In the genomic region with DNA sequence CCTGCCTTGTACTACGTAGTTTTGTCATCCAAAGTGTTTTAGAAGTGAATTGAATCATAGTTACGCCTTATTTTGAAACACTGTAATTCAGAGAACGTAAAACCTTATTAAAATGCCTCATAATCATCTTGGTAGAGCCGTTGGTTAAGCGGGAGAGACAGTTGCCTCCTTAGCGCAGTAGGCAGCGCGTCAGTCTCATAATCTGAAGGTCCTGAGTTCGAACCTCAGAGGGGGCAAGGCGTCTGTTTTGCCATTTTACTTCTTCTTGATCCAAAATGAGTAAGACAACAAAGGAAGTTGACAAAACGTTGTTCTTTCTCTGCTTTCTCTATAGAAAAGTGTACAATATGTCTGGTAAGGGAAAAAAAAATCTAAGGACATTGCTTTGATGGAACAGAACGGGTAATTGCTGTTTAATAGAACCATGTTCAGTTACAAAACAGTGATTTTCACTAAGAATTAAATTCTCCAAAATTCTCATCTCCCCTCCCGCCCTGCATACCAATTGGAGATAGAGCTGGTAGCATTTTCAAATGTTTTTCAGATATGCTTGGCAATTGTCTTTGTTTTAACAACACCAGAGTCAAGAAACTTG, we compare ENCODE assay signal across 8 cellular contexts. TPM values are rescaled to one million over a fixed set of nuclear protein-coding genes. Genes with fewer than 3 reads are reported as not detected.
DNase-seq lines count a peak whose midpoint lies in the region; ATAC-seq and TF ChIP-seq lines count a peak whose summit lies in the region.

No MANE protein-coding gene starts in this region.

- peak overlapping the region; percentile 92 for H3K27ac Mint-ChIP-seq in CD4-positive, alpha-beta T cell
- H3K27ac Mint-ChIP-seq in neural crest cell (ENCODE audit: unreplicated experiment) = peak overlapping the region; percentile 87

- H3K9me3 ChIP-seq in CD4-positive, alpha-beta T cell (ENCODE audit: control insufficient read depth, low read length) = no peaks in the 10 kb centered on the region

- H3K27ac ChIP-seq in CD4-positive, alpha-beta T cell (ENCODE audit: low read depth, low read length) = peak overlapping the region; percentile 40

- no peaks in the 10 kb centered on the region for H3K27me3 ChIP-seq in CD4-positive, alpha-beta T cell (ENCODE audit: control insufficient read depth, insufficient read depth, low read length)

- H3K4me3 Mint-ChIP-seq in CD4-positive, alpha-beta T cell = peak overlapping the region; percentile 92
- H3K4me3 Mint-ChIP-seq in neural crest cell = peak overlapping the region; percentile 91

- POLR2A ChIA-PET in CD4-positive, alpha-beta T cell (lab: Charles Lee) = interaction anchor here (1.5 to 1.6 kb wide), 2 partner anchors 21 to 49 kb away, joined by 3 to 4 read pairs; partner anchors contain the start of gene TRIM27

- no peak for TF ChIP-seq CTCF in CD4-positive, alpha-beta T cell (IDR thresholded peaks at IDR 0.05)
- no peak for TF ChIP-seq CTCF in foreskin fibroblast (IDR thresholded peaks at IDR 0.05; ENCODE audit: low read depth, low read length)
- no peak for TF ChIP-seq CTCF in neural crest cell (conservative IDR thresholded peaks at IDR 0.05)

- H3K9me3 Mint-ChIP-seq in CD4-positive, alpha-beta T cell = peaks cover 6% of the 10 kb centered on the region
- H3K9me3 Mint-ChIP-seq in neural crest cell = peaks cover 7% of the 10 kb centered on the region

- peak overlapping the region; percentile 56 to 76 for H3K4me3 ChIP-seq in foreskin fibroblast (ENCODE audit: low read depth in 1 of 2, low read length in 2 of 2)

- no peak; the same call in 1 of the 2 replicates for TF ChIP-seq EP300 in Ishikawa (IDR thresholded peaks at IDR 0.05; ENCODE audit: borderline replicate concordance)

- peak; percentile 36 for ATAC-seq in CD4-positive, alpha-beta T cell (ENCODE audit: poor library complexity)

- peaks cover 50% of the 10 kb centered on the region for H3K4me1 Mint-ChIP-seq in CD4-positive, alpha-beta T cell (ENCODE audit: low read depth)
- H3K4me1 Mint-ChIP-seq in neural crest cell = peaks cover 45% of the 10 kb centered on the region

- no peak for TF ChIP-seq RAD21 in Ishikawa (IDR thresholded peaks at IDR 0.05; ENCODE audit: low read depth)

- CTCF ChIA-PET in CD4-positive, alpha-beta T cell (lab: Charles Lee) = no interaction called here

- peaks cover 21% of the 10 kb centered on the region for H3K27me3 Mint-ChIP-seq in CD4-positive, alpha-beta T cell
- H3K27me3 Mint-ChIP-seq in neural crest cell (ENCODE audit: low read depth) = peaks cover 41% of the 10 kb centered on the region

- intact Hi-C loops in CD4-positive, alpha-beta T cell (cut with DNase I, micrococcal nuclease) = loop anchor here (1.0 to 5.0 kb wide), 3 partner anchors 37 to 1042 kb away; no protein-coding TSS in a partner anchor

- peaks cover 28% of the 10 kb centered on the region for H3K36me3 Mint-ChIP-seq in CD4-positive, alpha-beta T cell (ENCODE audit: low read depth)
- H3K36me3 Mint-ChIP-seq in neural crest cell (ENCODE audit: low read depth) = peaks cover 3% of the 10 kb centered on the region

- DNase-seq in CD4-positive, alpha-beta T cell = peak; percentile 43 to 66 (median 50)
- DNase-seq in RPMI8226 (peak; percentile 90), foreskin fibroblast (peak; percentile 62 to 88), neural crest cell (ENCODE audit: low read depth, low spot score) (peak; percentile 69), superior temporal gyrus (ENCODE audit: extremely low spot score) (peak; percentile 91), COLO829 (ENCODE audit: low spot score) (no peak)
- DNase-seq in activated effector memory CD4-positive, alpha-beta T cell treated with anti-CD3 and anti-CD28 coated beads, Interleukin-2, amount 50 U/mL, for 16 hours = peak; percentile 85

TF ChIP-seq in Ishikawa, 13 proteins besides CTCF, POLR2A, EP300 and RAD21:
- peak; percentile 45; the same call in 1 of the 2 replicates for TF ChIP-seq YY1 (IDR thresholded peaks at IDR 0.05; ENCODE audit: low read depth)
- no peak for TF ChIP-seq USF1 (IDR thresholded peaks at IDR 0.05)
- no peak for TF ChIP-seq NFIC (IDR thresholded peaks at IDR 0.05)
- no peak for TF ChIP-seq ZBTB7A (IDR thresholded peaks at IDR 0.05; ENCODE audit: low read depth)
- no peak for TF ChIP-seq MAX (IDR thresholded peaks at IDR 0.05)
- TF ChIP-seq TEAD4 (IDR thresholded peaks at IDR 0.05) = peak; percentile 94
- TF ChIP-seq CEBPB (IDR thresholded peaks at IDR 0.05) = peak; percentile 39; the same call in 1 of the 2 replicates
- no peak for TF ChIP-seq CREB1 (IDR thresholded peaks at IDR 0.05; ENCODE audit: low read depth)
- 0 out of 2 replicates have a peak, but pooled peaks have one; percentile 20 for TF ChIP-seq TCF12 (IDR thresholded peaks at IDR 0.05; ENCODE audit: low read depth)

RNA-seq across cellular contexts. Expression of gene TRIM27, which starts 20.7 kb away (rescaled TPM):
- total RNA-seq in CD4-positive, alpha-beta T cell = 10 to 100 TPM; 11.5 to 13.2 TPM
- 81.7 and 84.2 TPM in 2 replicates for total RNA-seq in neural crest cell
